Comparison of ENCODE assay signal across 2 cellular contexts in the genomic region with DNA sequence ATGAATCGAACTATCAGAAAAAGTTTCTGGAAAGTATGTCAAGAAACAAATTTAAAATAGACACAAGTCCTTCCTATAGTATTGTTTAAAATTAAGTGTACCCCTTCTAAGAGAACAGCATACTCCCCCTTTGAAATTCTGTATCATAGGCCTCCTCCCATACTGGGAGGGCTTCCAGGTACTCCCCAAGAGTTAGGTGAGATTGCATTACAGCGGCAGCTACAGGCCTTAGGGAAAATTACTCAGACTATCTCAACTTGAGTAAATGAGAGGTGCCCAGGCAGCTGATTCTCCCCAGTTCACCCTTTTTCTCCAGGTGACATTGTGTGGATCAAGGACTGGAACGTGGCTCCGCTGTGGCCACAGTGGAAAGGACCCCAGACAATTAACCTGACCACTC. TPM values are rescaled to one million over a fixed set of nuclear protein-coding genes. Genes with fewer than 3 reads are reported as not detected.
"Had no signal": no experiment of that assay in that cellular context is flagged by ENCODE, and none has a peak within 500 bp of the region (broad histone marks: within the 10 kb centered on the region; RNA-seq: fewer than 3 reads in every experiment).

No MANE protein-coding gene starts in this region.

RNA-seq across cellular contexts. Expression of a gene that starts 5.2 kb away (rescaled TPM):
- total RNA-seq: G401, GM12878 had no signal

RNA-seq across cellular contexts. Expression of a gene that starts 45.7 kb away (rescaled TPM):
- total RNA-seq: G401, GM12878 had no signal

RNA-seq across cellular contexts. Expression of a gene that starts 48.4 kb away (rescaled TPM):
- total RNA-seq: G401 had no signal
